In the genomic region with DNA sequence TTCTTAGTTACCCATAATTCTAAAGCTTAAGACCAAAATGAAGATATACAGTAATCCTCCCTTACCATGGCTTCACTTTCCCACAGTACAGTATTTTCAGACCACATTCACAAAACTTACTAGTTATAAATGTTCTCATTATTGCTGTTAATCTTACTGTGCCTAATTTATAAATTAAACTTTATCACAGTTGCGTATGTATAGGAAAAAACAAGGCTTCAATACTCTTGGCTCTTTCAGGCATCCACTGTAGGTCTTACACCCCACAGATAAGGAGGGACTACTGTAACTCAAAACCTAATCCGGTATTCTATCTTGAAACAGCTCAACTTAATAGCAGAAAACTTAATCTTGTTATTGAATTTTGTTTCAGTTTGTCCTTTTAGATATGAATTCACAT, we compare ENCODE assay signal across 18 cellular contexts. TPM values are rescaled to one million over a fixed set of nuclear protein-coding genes. Genes with fewer than 3 reads are reported as not detected.
DNase-seq lines count a peak whose midpoint lies in the region; ATAC-seq, FAIRE-seq and TF ChIP-seq lines count a peak whose summit lies in the region.
"Had no signal": no experiment of that assay in that cellular context is flagged by ENCODE, and none has a peak within 500 bp of the region (broad histone marks: within the 10 kb centered on the region; RNA-seq: fewer than 3 reads in every experiment).

No MANE protein-coding gene starts in this region.

- H3K27me3 ChIP-seq in SU-DHL-6 (ENCODE audit: low read length) (no peaks in the 10 kb centered on the region), mesenchymal stem cell (ENCODE audit: control insufficient read depth in 1 of 2, insufficient read depth in 1 of 2, low read length in 2 of 2) (no peaks in the 10 kb centered on the region)
- H3K27me3 ChIP-seq: sigmoid colon, SJSA1 had no signal

- H3K9ac ChIP-seq in SU-DHL-6 (ENCODE audit: low read length) (no peak overlapping the region), mesenchymal stem cell (ENCODE audit: low read length) (peak overlapping the region; percentile 42)

- H3K27ac Mint-ChIP-seq in activated CD4-positive, alpha-beta T cell treated with anti-CD3 and anti-CD28 coated beads, Interleukin-2, amount 10 ng/mL, durations not matched to agents 7 days and 5 days = peak overlapping the region; percentile 28

- no peak for TF ChIP-seq CTCF in SU-DHL-6 (IDR thresholded peaks at IDR 0.05; ENCODE audit: insufficient read depth, low read length, poor library complexity, severe bottlenecking)

- H3K4me3 ChIP-seq in SU-DHL-6 (ENCODE audit: insufficient read depth, low read length, poor library complexity, severe bottlenecking) = no peak overlapping the region
- no peak overlapping the region for H3K4me3 ChIP-seq in mesenchymal stem cell (ENCODE audit: insufficient read depth in 1 of 2, low read depth in 1 of 2, low read length in 2 of 2)
- H3K4me3 ChIP-seq: sigmoid colon, SJSA1 had no signal

- H2BK5ac ChIP-seq in mesenchymal stem cell (ENCODE audit: low read depth, low read length, poor library complexity, severe bottlenecking) = no peak overlapping the region

- H3K4me3 Mint-ChIP-seq in activated CD4-positive, alpha-beta T cell treated with anti-CD3 and anti-CD28 coated beads, Interleukin-2, amount 10 ng/mL, durations not matched to agents 7 days and 5 days = peak overlapping the region; percentile 61

- no peak overlapping the region for H2BK120ac ChIP-seq in mesenchymal stem cell (ENCODE audit: low read depth, low read length)

- no peaks in the 10 kb centered on the region for H3K4me1 ChIP-seq in mesenchymal stem cell (ENCODE audit: control insufficient read depth, insufficient read depth, low read depth, low read length)

- H2BK15ac ChIP-seq in mesenchymal stem cell (ENCODE audit: low read depth, poor library complexity, severe bottlenecking) = no peak overlapping the region

- no peak overlapping the region for H3K4ac ChIP-seq in mesenchymal stem cell (ENCODE audit: low read depth in 1 of 2, low read length in 2 of 2)

- H3K79me1 ChIP-seq in mesenchymal stem cell (replicated peaks; ENCODE audit: low read length, poor library complexity, severe bottlenecking) = peaks cover 2% of the 10 kb centered on the region

- peaks cover 63% of the 10 kb centered on the region for H3K36me3 Mint-ChIP-seq in activated CD4-positive, alpha-beta T cell treated with anti-CD3 and anti-CD28 coated beads, Interleukin-2, amount 10 ng/mL, durations not matched to agents 7 days and 5 days (ENCODE audit: low read depth)

- H2AFZ ChIP-seq in SU-DHL-6 (ENCODE audit: low read depth, low read length, severe bottlenecking) (no peak overlapping the region), mesenchymal stem cell (ENCODE audit: low read depth, low read length) (no peak overlapping the region)

- no peak for TF ChIP-seq POLR2A in GM12891 (IDR thresholded peaks at IDR 0.05; ENCODE audit: low read depth, low read length)

- peak; percentile 9 for FAIRE-seq in GM12891 (lab: Jason Lieb, UNC)
- FAIRE-seq: urothelium cell line had no signal

- H3K9me3 Mint-ChIP-seq in activated CD4-positive, alpha-beta T cell treated with anti-CD3 and anti-CD28 coated beads, Interleukin-2, amount 10 ng/mL, durations not matched to agents 7 days and 5 days = no peaks in the 10 kb centered on the region

- H2BK12ac ChIP-seq in mesenchymal stem cell (ENCODE audit: low read length in 2 of 2) = no peak overlapping the region

- no peak overlapping the region for H2AK5ac ChIP-seq in mesenchymal stem cell (ENCODE audit: low read length, severe bottlenecking)

- H3K27me3 Mint-ChIP-seq in activated CD4-positive, alpha-beta T cell treated with anti-CD3 and anti-CD28 coated beads, Interleukin-2, amount 10 ng/mL, durations not matched to agents 7 days and 5 days = no peaks in the 10 kb centered on the region

- no peaks in the 10 kb centered on the region for H3K9me2 ChIP-seq in SU-DHL-6 (replicated peaks; ENCODE audit: insufficient read depth, low read length)

- peaks cover 65% of the 10 kb centered on the region for H3K36me3 ChIP-seq in SU-DHL-6 (ENCODE audit: low read length)
- peaks cover 8 to 50% of the 10 kb centered on the region in 2 experiments for H3K36me3 ChIP-seq in mesenchymal stem cell (ENCODE audit: control insufficient read depth in 1 of 2, insufficient read depth in 2 of 2, low read depth in 1 of 2, low read length in 2 of 2)

- H3K14ac ChIP-seq in mesenchymal stem cell (ENCODE audit: low read length in 2 of 2) = no peak overlapping the region

- 100% methylated on average over 2 of the region's 2 CpGs for WGBS in mesenchymal stem cell

- H3K23ac ChIP-seq in mesenchymal stem cell (ENCODE audit: low read length in 2 of 2) = no peak overlapping the region

- no peak for ATAC-seq in HG02798 (IDR thresholded peaks at IDR 0.05; ENCODE audit: poor library complexity, unreplicated experiment)
- ATAC-seq in GM21825 (IDR thresholded peaks at IDR 0.05; ENCODE audit: unreplicated experiment) = no peak
- ATAC-seq: left cardiac atrium had no signal

- no peak overlapping the region for H3K18ac ChIP-seq in mesenchymal stem cell (ENCODE audit: low read depth in 1 of 2, low read length in 2 of 2)

- peaks cover 77% of the 10 kb centered on the region for H3F3A ChIP-seq in SU-DHL-6 (ENCODE audit: insufficient read depth)

- H3K4me2 ChIP-seq in SU-DHL-6 (ENCODE audit: low read depth, low read length, poor library complexity, severe bottlenecking) = peak overlapping the region; percentile 25
- H3K4me2 ChIP-seq in mesenchymal stem cell (ENCODE audit: low read length, poor library complexity, severe bottlenecking) = no peak overlapping the region

- H3K9me3 ChIP-seq in SU-DHL-6 (ENCODE audit: insufficient read depth, low read length) (no peaks in the 10 kb centered on the region), mesenchymal stem cell (ENCODE audit: control insufficient read depth, low read length) (no peaks in the 10 kb centered on the region)
- H3K9me3 ChIP-seq: sigmoid colon, SJSA1 had no signal

- DNase-seq in activated CD4-positive, alpha-beta T cell treated with anti-CD3 and anti-CD28 coated beads, Interleukin-2, amount 10 ng/mL, durations not matched to agents 7 days and 5 days = no peak
- no peak for DNase-seq in activated CD4-positive, alpha-beta T cell treated with anti-CD3 and anti-CD28 coated beads, Interleukin-2, amount 50 U/mL, for 48 hours
- no peak for DNase-seq in GM12891 (ENCODE audit: insufficient read length, low spot score)
- no peak for DNase-seq in mesenchymal stem cell
- no peak for DNase-seq in UCSD-AML1 (lab: John Stamatoyannopoulos, UW; ENCODE audit: unreplicated experiment)
- DNase-seq: activated gamma-delta T cell; cortex of kidney; left cardiac atrium; midbrain; NCI-H1048; NCI-H526; sigmoid colon; stimulated activated CD4-positive, alpha-beta T cell treated with anti-CD3 and anti-CD28 coated beads, Interleukin-2, amount 100 ng/mL, for 24 hours had no signal

- H3K4me1 Mint-ChIP-seq in activated CD4-positive, alpha-beta T cell treated with anti-CD3 and anti-CD28 coated beads, Interleukin-2, amount 10 ng/mL, durations not matched to agents 7 days and 5 days = peaks cover 31% of the 10 kb centered on the region

- no peak overlapping the region for H4K8ac ChIP-seq in mesenchymal stem cell (ENCODE audit: low read length)

- H4K91ac ChIP-seq in mesenchymal stem cell (ENCODE audit: low read length) = no peak overlapping the region

- H3K27ac ChIP-seq in SU-DHL-6 (ENCODE audit: low read depth, low read length) = peak overlapping the region; percentile 19; the same call in 1 of the 2 replicates
- H3K27ac ChIP-seq in mesenchymal stem cell (ENCODE audit: low read length, poor library complexity, severe bottlenecking) = no peak overlapping the region
- H3K27ac ChIP-seq: sigmoid colon had no signal

- POLR2A ChIA-PET in activated CD4-positive, alpha-beta T cell treated with anti-CD3 and anti-CD28 coated beads, Interleukin-2, amount 10 ng/mL, durations not matched to agents 7 days and 5 days (lab: Charles Lee) = no interaction called here

- CTCF ChIA-PET in activated CD4-positive, alpha-beta T cell treated with anti-CD3 and anti-CD28 coated beads, Interleukin-2, amount 10 ng/mL, durations not matched to agents 7 days and 5 days (lab: Charles Lee) = interaction anchor here (0.7 to 1.2 kb wide), 3 partner anchors 12 to 37 kb away, joined by 3 to 4 read pairs (median 4); no protein-coding TSS in a partner anchor

- peaks cover 31% of the 10 kb centered on the region for H4K20me1 ChIP-seq in SU-DHL-6 (ENCODE audit: low read depth, low read length)

- peaks cover 32% of the 10 kb centered on the region for H3K79me2 ChIP-seq in SU-DHL-6 (ENCODE audit: insufficient read depth, low read length)

TF ChIP-seq in GM12891, 5 proteins besides CTCF, POLR2A, EP300 and RAD21:
- no peak for TF ChIP-seq POU2F2 (IDR thresholded peaks at IDR 0.05; ENCODE audit: low read depth, low read length)
- no peak for TF ChIP-seq TAF1 (IDR thresholded peaks at IDR 0.05; ENCODE audit: low read depth, low read length)
- no peak for TF ChIP-seq POLR2AphosphoS5 (IDR thresholded peaks at IDR 0.05; ENCODE audit: low read depth, low read length)
- TF ChIP-seq PAX5 (IDR thresholded peaks at IDR 0.05; ENCODE audit: insufficient read depth, low read length, severe bottlenecking) = no peak
- TF ChIP-seq SPI1 (IDR thresholded peaks at IDR 0.05; ENCODE audit: low read depth, low read length) = no peak

RNA-seq across cellular contexts. Expression of gene HMGB2, which starts 3.6 kb away (rescaled TPM):
- 1,000 to 10,000 TPM in 1 of 2 experiments, 100 to 1,000 TPM in 1; 975 to 1,039 TPM for total RNA-seq in activated CD4-positive, alpha-beta T cell treated with anti-CD3 and anti-CD28 coated beads, Interleukin-2, amount 10 ng/mL, durations not matched to agents 7 days and 5 days
- 327 TPM for polyA plus RNA-seq in GM12891 (2012; ENCODE audit: low read depth, missing spikeins)
- 27.3 TPM for polyA plus RNA-seq in mesenchymal stem cell (2013, experiment 1 of 2)
- 28.6 TPM for polyA plus RNA-seq in mesenchymal stem cell (2013, experiment 2 of 2)

RNA-seq across cellular contexts. Expression of gene SAP30, which starts 40.2 kb away (rescaled TPM):
- 10 to 100 TPM; 15.2 to 22.0 TPM for total RNA-seq in activated CD4-positive, alpha-beta T cell treated with anti-CD3 and anti-CD28 coated beads, Interleukin-2, amount 10 ng/mL, durations not matched to agents 7 days and 5 days
- polyA plus RNA-seq in GM12891 (2012; ENCODE audit: low read depth, missing spikeins) = 22.8 TPM
- 8.2 TPM for polyA plus RNA-seq in mesenchymal stem cell (2013, experiment 1 of 2)
- polyA plus RNA-seq in mesenchymal stem cell (2013, experiment 2 of 2) = 9.6 TPM
